20 cellular contexts compared by ENCODE assay signal in the genomic region with DNA sequence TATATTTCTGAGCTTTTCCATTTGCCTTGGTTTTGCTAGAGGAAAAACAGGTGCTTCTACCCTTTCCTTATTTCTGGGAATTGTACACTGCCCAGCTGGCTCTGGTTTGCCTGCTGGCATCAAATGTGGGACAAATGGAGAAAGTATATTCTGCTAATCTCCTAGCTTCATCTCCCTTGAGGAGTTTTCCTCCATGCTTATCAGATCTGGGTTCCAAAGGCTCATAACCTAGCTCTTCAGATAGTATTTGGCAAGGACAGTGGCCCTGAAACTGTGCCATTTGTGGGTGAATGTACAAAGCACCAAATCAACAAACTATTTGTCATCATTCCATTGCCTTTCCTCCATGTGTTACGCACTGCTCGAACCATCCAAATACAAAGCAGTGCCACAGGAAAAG. TPM values are rescaled to one million over a fixed set of nuclear protein-coding genes. Genes with fewer than 3 reads are reported as not detected.
"Had no signal": no experiment of that assay in that cellular context is flagged by ENCODE, and none has a peak within 500 bp of the region (broad histone marks: within the 10 kb centered on the region; RNA-seq: fewer than 3 reads in every experiment).

No MANE protein-coding gene starts in this region.

- H3K4me1 ChIP-seq: gastroesophageal sphincter, testis, vagina had no signal

- H3K27me3 ChIP-seq: brain microvascular endothelial cell, gastroesophageal sphincter, neutrophil, testis, vagina had no signal

- H3K9me3 ChIP-seq: gastroesophageal sphincter, neutrophil, testis, vagina had no signal

- H3K36me3 ChIP-seq: brain microvascular endothelial cell, gastroesophageal sphincter, neutrophil, vagina had no signal

- ATAC-seq: activated naive CD8-positive, alpha-beta T cell treated with anti-CD3 and anti-CD28 coated beads, Interleukin-2, amount 50 U/mL, for 24 hours; gastroesophageal sphincter; left ventricle myocardium superior; sciatic nerve; stimulated activated naive B cell treated with anti-CD40 and anti-IgM and Interleukin-4, amounts not matched to agents 10 μg/mL and 1 μg/mL and 100 μg/mL, for 72 hours had no signal

- H3K4me3 ChIP-seq: coronary artery, gastroesophageal sphincter, testis, vagina had no signal

- DNase-seq: activated CD4-positive, alpha-beta memory T cell treated with anti-CD3 and anti-CD28 coated beads, Interleukin-2, amount 10 ng/mL, durations not matched to agents 7 days and 5 days; activated CD4-positive, alpha-beta T cell treated with anti-CD3 and anti-CD28 coated beads, Interleukin-2, amount 10 ng/mL, durations not matched to agents 24 days and 14 days; activated effector memory CD4-positive, alpha-beta T cell treated with Interleukin-2 at 50 U/mL for 16 hours; activated naive CD4-positive, alpha-beta T cell treated with anti-CD3 and anti-CD28 coated beads, Interleukin-2, amount 50 U/mL, for 16 hours; activated naive CD8-positive, alpha-beta T cell treated with anti-CD3 and anti-CD28 coated beads, Interleukin-2, amount 50 U/mL, for 24 hours; aorta; brain microvascular endothelial cell; head of caudate nucleus; hypothalamus; left ventricle myocardium superior; small intestine; stimulated activated naive B cell treated with anti-CD40 and anti-IgM and Interleukin-4, amounts not matched to agents 10 μg/mL and 1 μg/mL and 100 μg/mL, for 72 hours; testis had no signal

- H3K27ac ChIP-seq: brain microvascular endothelial cell, coronary artery, epithelial cell of prostate, gastroesophageal sphincter, neutrophil, testis, vagina had no signal

RNA-seq across cellular contexts. Expression of a gene that starts 16.2 kb away (rescaled TPM):
- total RNA-seq: activated CD4-positive, alpha-beta memory T cell treated with anti-CD3 and anti-CD28 coated beads, Interleukin-2, amount 10 ng/mL, durations not matched to agents 7 days and 5 days; activated CD4-positive, alpha-beta T cell treated with anti-CD3 and anti-CD28 coated beads, Interleukin-2, amount 10 ng/mL, durations not matched to agents 24 days and 14 days; myocyte had no signal
